ENCODE assay signal across 24 cellular contexts in the genomic region with DNA sequence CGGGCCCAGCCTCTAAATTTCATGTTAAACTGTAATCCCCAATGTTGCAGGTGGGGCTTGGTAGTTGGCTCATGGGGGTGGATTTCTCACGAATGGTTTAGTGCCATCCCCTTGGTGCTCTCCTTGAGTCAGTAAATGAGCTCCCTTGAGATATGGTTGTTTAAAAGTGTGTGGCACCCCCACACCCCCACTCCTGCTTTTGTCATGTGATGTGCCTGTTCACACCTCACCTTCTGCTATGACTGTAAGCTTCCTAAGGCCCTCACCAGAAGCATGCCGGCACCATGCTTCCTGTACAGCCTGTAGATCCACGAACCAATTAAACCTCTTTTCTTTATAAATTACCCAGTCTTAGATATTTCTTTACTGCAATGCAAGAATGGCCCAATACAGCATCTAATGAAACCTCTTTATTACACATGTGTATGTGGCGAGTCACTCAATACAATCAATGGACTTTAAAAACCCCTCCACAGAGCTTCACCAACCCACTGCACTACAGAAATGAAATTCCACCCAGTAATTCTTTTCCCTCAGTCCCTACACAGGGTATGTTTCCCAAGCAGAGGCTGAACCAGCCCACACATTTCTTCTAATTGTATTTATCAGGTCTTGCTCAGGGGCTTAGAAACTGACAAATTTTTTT. TPM values are rescaled to one million over a fixed set of nuclear protein-coding genes. Genes with fewer than 3 reads are reported as not detected.
DNase-seq lines count a peak whose midpoint lies in the region; ATAC-seq, FAIRE-seq and TF ChIP-seq lines count a peak whose summit lies in the region.
"Had no signal": no experiment of that assay in that cellular context is flagged by ENCODE, and none has a peak within 500 bp of the region (broad histone marks: within the 10 kb centered on the region; RNA-seq: fewer than 3 reads in every experiment).

No MANE protein-coding gene starts in this region.

- peaks cover 60% of the 10 kb centered on the region for H3K36me3 Mint-ChIP-seq in activated CD8-positive, alpha-beta memory T cell treated with anti-CD3 and anti-CD28 coated beads, Interleukin-2, amount 10 ng/mL, durations not matched to agents 7 days and 5 days
- peaks cover 77% of the 10 kb centered on the region for H3K36me3 Mint-ChIP-seq in activated T-helper 2 cell treated with anti-CD3 and anti-CD28 coated beads, Interferon-gamma antibody, Interleukin-2, Interleukin-4, amounts not matched to agents 10 μg/mL and 5 μg/mL and 100 μg/mL, durations not matched to agents 14 hours and 24 hours and 36 hours (ENCODE audit: low read depth)
- peaks cover 41% of the 10 kb centered on the region for H3K36me3 Mint-ChIP-seq in stimulated activated memory B cell treated with anti-CD40 and anti-IgM and Interleukin-4, amounts not matched to agents 10 μg/mL and 1 μg/mL and 100 μg/mL, for 72 hours

- H4K20me1 ChIP-seq in PC-3 (ENCODE audit: low read length): no peaks in the 10 kb centered on the region

- H3K27ac Mint-ChIP-seq in activated CD8-positive, alpha-beta memory T cell treated with anti-CD3 and anti-CD28 coated beads, Interleukin-2, amount 10 ng/mL, durations not matched to agents 7 days and 5 days: peak overlapping the region; percentile 74
- peak overlapping the region; percentile 58 for H3K27ac Mint-ChIP-seq in activated T-helper 2 cell treated with anti-CD3 and anti-CD28 coated beads, Interferon-gamma antibody, Interleukin-2, Interleukin-4, amounts not matched to agents 10 μg/mL and 5 μg/mL and 100 μg/mL, durations not matched to agents 14 hours and 24 hours and 36 hours
- H3K27ac Mint-ChIP-seq in stimulated activated memory B cell treated with anti-CD40 and anti-IgM and Interleukin-4, amounts not matched to agents 10 μg/mL and 1 μg/mL and 100 μg/mL, for 72 hours: peak overlapping the region; percentile 97

- no peaks in the 10 kb centered on the region for H3K9me3 Mint-ChIP-seq in activated CD8-positive, alpha-beta memory T cell treated with anti-CD3 and anti-CD28 coated beads, Interleukin-2, amount 10 ng/mL, durations not matched to agents 7 days and 5 days (ENCODE audit: low read depth)
- H3K9me3 Mint-ChIP-seq in activated T-helper 2 cell treated with anti-CD3 and anti-CD28 coated beads, Interferon-gamma antibody, Interleukin-2, Interleukin-4, amounts not matched to agents 10 μg/mL and 5 μg/mL and 100 μg/mL, durations not matched to agents 14 hours and 24 hours and 36 hours: no peaks in the 10 kb centered on the region
- no peaks in the 10 kb centered on the region for H3K9me3 Mint-ChIP-seq in stimulated activated memory B cell treated with anti-CD40 and anti-IgM and Interleukin-4, amounts not matched to agents 10 μg/mL and 1 μg/mL and 100 μg/mL, for 72 hours
- H3K9me3 Mint-ChIP-seq: activated T-cell treated with anti-CD3 and anti-CD28 coated beads, Interleukin-2, amount 50 U/mL, for 4 hours had no signal

- H3K36me3 ChIP-seq in PC-3 (ENCODE audit: low read depth, low read length): peaks cover 25% of the 10 kb centered on the region

- peak; percentile 59 for DNase-seq in activated CD8-positive, alpha-beta memory T cell treated with anti-CD3 and anti-CD28 coated beads, Interleukin-2, amount 10 ng/mL, durations not matched to agents 7 days and 5 days
- DNase-seq in activated CD8-positive, alpha-beta memory T cell treated with anti-CD3 and anti-CD28 coated beads for 24 hours: no peak
- no peak for DNase-seq in GM19239 (ENCODE audit: insufficient read length, low spot score)
- no peak for DNase-seq in activated T-helper 2 cell treated with anti-CD3 and anti-CD28 coated beads, Interferon-gamma antibody, Interleukin-2, Interleukin-4, amounts not matched to agents 10 μg/mL and 5 μg/mL and 100 μg/mL, durations not matched to agents 14 hours and 24 hours and 36 hours (ENCODE audit: low spot score)
- DNase-seq in GM10266 (ENCODE audit: extremely low spot score): no peak
- no peak for DNase-seq in PC-3
- no peak for DNase-seq in left cardiac atrium
- DNase-seq: activated T-cell treated with anti-CD3 and anti-CD28 coated beads, Interleukin-2, amount 50 U/mL, for 4 hours; adrenal gland; foreskin keratinocyte; KBM-7; lower lobe of right lung; NCI-H187 treated with DMSO at 0.1 percent for 48 hours; NCI-H226; NK-92 treated with Interleukin-12 subunit alpha and Interleukin-12 subunit beta, amount 100 ng/mL, for 24 hours; pancreas had no signal

- H3K4me1 ChIP-seq in PC-3 (ENCODE audit: insufficient read depth, low read length): peaks cover 5% of the 10 kb centered on the region
- H3K4me1 ChIP-seq: lower lobe of right lung had no signal

- peak; percentile 66 for FAIRE-seq in GM19239 (lab: Jason Lieb, UNC)
- FAIRE-seq: A549, islet of Langerhans, pancreas had no signal

- H3K27me3 Mint-ChIP-seq in activated CD8-positive, alpha-beta memory T cell treated with anti-CD3 and anti-CD28 coated beads, Interleukin-2, amount 10 ng/mL, durations not matched to agents 7 days and 5 days: no peaks in the 10 kb centered on the region
- H3K27me3 Mint-ChIP-seq in activated T-helper 2 cell treated with anti-CD3 and anti-CD28 coated beads, Interferon-gamma antibody, Interleukin-2, Interleukin-4, amounts not matched to agents 10 μg/mL and 5 μg/mL and 100 μg/mL, durations not matched to agents 14 hours and 24 hours and 36 hours (ENCODE audit: low read depth): no peaks in the 10 kb centered on the region
- H3K27me3 Mint-ChIP-seq in stimulated activated memory B cell treated with anti-CD40 and anti-IgM and Interleukin-4, amounts not matched to agents 10 μg/mL and 1 μg/mL and 100 μg/mL, for 72 hours: no peaks in the 10 kb centered on the region

- H3K9ac ChIP-seq in PC-3 (ENCODE audit: low read length): no peak overlapping the region

- peak; percentile 40 for ATAC-seq in activated CD8-positive, alpha-beta memory T cell treated with anti-CD3 and anti-CD28 coated beads, Interleukin-2, amount 10 ng/mL, durations not matched to agents 7 days and 5 days
- peak; percentile 32 for ATAC-seq in stimulated activated memory B cell treated with anti-CD40 and anti-IgM and Interleukin-4, amounts not matched to agents 10 μg/mL and 1 μg/mL and 100 μg/mL, for 72 hours
- ATAC-seq in PC-3 (no peak), left cardiac atrium (no peak)
- ATAC-seq: A549, foreskin keratinocyte, lower lobe of right lung, pancreas, sciatic nerve had no signal

- H3K9me2 ChIP-seq in PC-3 (replicated peaks; ENCODE audit: low read length): no peaks in the 10 kb centered on the region

- H3K9me3 ChIP-seq in PC-3 (ENCODE audit: low read length): no peaks in the 10 kb centered on the region
- H3K9me3 ChIP-seq: A549, adrenal gland, lower lobe of right lung, pancreas had no signal

- no peaks in the 10 kb centered on the region for H3F3A ChIP-seq in PC-3 (ENCODE audit: low read length, unreplicated experiment)

- no TSS peak for BruUV-seq in PC-3 (replicated peaks; lab: Mats Ljungman, UMichigan)

- POLR2A ChIA-PET in PC-3 (lab: Charles Lee; ENCODE audit: unreplicated experiment): no interaction called here

- no peak overlapping the region for H3K4me3 ChIP-seq in PC-3 (ENCODE audit: low read length)
- H3K4me3 ChIP-seq: A549, adrenal gland, hepatocyte, lower lobe of right lung, pancreas had no signal

- H3K4me2 ChIP-seq in PC-3 (ENCODE audit: low read length): no peak overlapping the region
- H3K4me2 ChIP-seq: A549, hepatocyte had no signal

- H3K4me3 Mint-ChIP-seq in activated CD8-positive, alpha-beta memory T cell treated with anti-CD3 and anti-CD28 coated beads, Interleukin-2, amount 10 ng/mL, durations not matched to agents 7 days and 5 days: no peak overlapping the region
- H3K4me3 Mint-ChIP-seq in activated T-helper 2 cell treated with anti-CD3 and anti-CD28 coated beads, Interferon-gamma antibody, Interleukin-2, Interleukin-4, amounts not matched to agents 10 μg/mL and 5 μg/mL and 100 μg/mL, durations not matched to agents 14 hours and 24 hours and 36 hours (ENCODE audit: low read depth): no peak overlapping the region
- peak overlapping the region; percentile 38 for H3K4me3 Mint-ChIP-seq in stimulated activated memory B cell treated with anti-CD40 and anti-IgM and Interleukin-4, amounts not matched to agents 10 μg/mL and 1 μg/mL and 100 μg/mL, for 72 hours
- H3K4me3 Mint-ChIP-seq: activated T-cell treated with anti-CD3 and anti-CD28 coated beads, Interleukin-2, amount 50 U/mL, for 4 hours had no signal

- intact Hi-C loops in activated T-helper 2 cell treated with anti-CD3 and anti-CD28 coated beads, Interferon-gamma antibody, Interleukin-2, Interleukin-4, amounts not matched to agents 10 μg/mL and 5 μg/mL and 100 μg/mL, durations not matched to agents 14 hours and 24 hours and 36 hours (cut with micrococcal nuclease): loop anchor here (1.0 to 5.0 kb wide), 3 partner anchors 31 to 45 kb away; no protein-coding TSS in a partner anchor
- intact Hi-C loops in PC-3 (cut with micrococcal nuclease): loop anchor here (5.0 kb wide), 1 partner anchor 45 kb away; no protein-coding TSS in a partner anchor
- intact Hi-C loops in left cardiac atrium (cut with DNase I): no loop called here

- no peaks in the 10 kb centered on the region for H3K27me3 ChIP-seq in PC-3 (ENCODE audit: low read length)
- H3K27me3 ChIP-seq: adrenal gland, foreskin keratinocyte, hepatocyte, pancreas had no signal

- H3K79me2 ChIP-seq in PC-3 (ENCODE audit: low read length): no peaks in the 10 kb centered on the region
- H3K79me2 ChIP-seq: hepatocyte had no signal

- CTCF ChIA-PET in activated CD8-positive, alpha-beta memory T cell treated with anti-CD3 and anti-CD28 coated beads, Interleukin-2, amount 10 ng/mL, durations not matched to agents 7 days and 5 days (lab: Charles Lee): interaction anchor here (1.5 to 2.0 kb wide), 2 partner anchors 60 to 72 kb away, joined by 5 to 9 read pairs; partner anchors contain the start of gene MRPL44
- CTCF ChIA-PET in PC-3 (lab: Charles Lee): no interaction called here

- H2AFZ ChIP-seq in PC-3 (ENCODE audit: low read length): no peak overlapping the region
- H2AFZ ChIP-seq: hepatocyte had no signal

- no peak overlapping the region for H3K27ac ChIP-seq in PC-3 (ENCODE audit: low read length)
- H3K27ac ChIP-seq: A549, C4-2B, epithelial cell of prostate, hepatocyte, pancreas, RWPE1 had no signal

- H3K4me1 Mint-ChIP-seq in activated CD8-positive, alpha-beta memory T cell treated with anti-CD3 and anti-CD28 coated beads, Interleukin-2, amount 10 ng/mL, durations not matched to agents 7 days and 5 days: peaks cover 31% of the 10 kb centered on the region
- peaks cover 27% of the 10 kb centered on the region for H3K4me1 Mint-ChIP-seq in activated T-helper 2 cell treated with anti-CD3 and anti-CD28 coated beads, Interferon-gamma antibody, Interleukin-2, Interleukin-4, amounts not matched to agents 10 μg/mL and 5 μg/mL and 100 μg/mL, durations not matched to agents 14 hours and 24 hours and 36 hours (ENCODE audit: low read depth)
- peaks cover 71% of the 10 kb centered on the region for H3K4me1 Mint-ChIP-seq in stimulated activated memory B cell treated with anti-CD40 and anti-IgM and Interleukin-4, amounts not matched to agents 10 μg/mL and 1 μg/mL and 100 μg/mL, for 72 hours

- TF ChIP-seq CTCF in GM10266 (IDR thresholded peaks at IDR 0.05; ENCODE audit: control insufficient read depth, insufficient read depth, low read depth, missing control alignments) (no peak), PC-3 (conservative IDR thresholded peaks at IDR 0.05; ENCODE audit: low read depth, low read length) (no peak)

RNA-seq across cellular contexts. Expression of gene WDFY1, which starts 47.3 kb away (rescaled TPM):
- 10 to 100 TPM; 29.2 to 55.0 TPM for total RNA-seq in activated CD8-positive, alpha-beta memory T cell treated with anti-CD3 and anti-CD28 coated beads, Interleukin-2, amount 10 ng/mL, durations not matched to agents 7 days and 5 days
- total RNA-seq in activated T-helper 2 cell treated with anti-CD3 and anti-CD28 coated beads, Interferon-gamma antibody, Interleukin-2, Interleukin-4, amounts not matched to agents 10 μg/mL and 5 μg/mL and 100 μg/mL, durations not matched to agents 14 hours and 24 hours and 36 hours: 22.2 and 23.3 TPM in 2 replicates
- total RNA-seq in PC-3 (2014; rRNA removed) (44.9 and 47.7 TPM in 2 replicates), left cardiac atrium (10 to 100 TPM; 14.1 to 20.5 TPM)

RNA-seq across cellular contexts. Expression of gene MRPL44, which starts 59.5 kb away (rescaled TPM):
- 10 to 100 TPM; 30.4 to 34.9 TPM for total RNA-seq in activated CD8-positive, alpha-beta memory T cell treated with anti-CD3 and anti-CD28 coated beads, Interleukin-2, amount 10 ng/mL, durations not matched to agents 7 days and 5 days
- total RNA-seq in activated T-helper 2 cell treated with anti-CD3 and anti-CD28 coated beads, Interferon-gamma antibody, Interleukin-2, Interleukin-4, amounts not matched to agents 10 μg/mL and 5 μg/mL and 100 μg/mL, durations not matched to agents 14 hours and 24 hours and 36 hours: 33.6 and 34.3 TPM in 2 replicates
- 22.4 and 24.8 TPM in 2 replicates for total RNA-seq in PC-3 (2014; rRNA removed)
- 10 to 100 TPM; 28.0 to 29.5 TPM for total RNA-seq in left cardiac atrium

Comparison
In these comparisons a context has a peak if more than half of its experiments do, and no peak if none do; other contexts are left out.
1. ATAC-seq: peak in activated CD8-positive, alpha-beta memory T cell treated with anti-CD3 and anti-CD28 coated beads, Interleukin-2, amount 10 ng/mL, durations not matched to agents 7 days and 5 days (single experiment) and stimulated activated memory B cell treated with anti-CD40 and anti-IgM and Interleukin-4, amounts not matched to agents 10 μg/mL and 1 μg/mL and 100 μg/mL, for 72 hours (single experiment); none in PC-3 (single experiment) and left cardiac atrium (0 of 2).
2. intact Hi-C loops: an anchor here in activated T-helper 2 cell treated with anti-CD3 and anti-CD28 coated beads, Interferon-gamma antibody, Interleukin-2, Interleukin-4, amounts not matched to agents 10 μg/mL and 5 μg/mL and 100 μg/mL, durations not matched to agents 14 hours and 24 hours and 36 hours (1.0 to 5.0 kb wide) and PC-3 (5.0 kb wide); none called in left cardiac atrium.
3. Peak in every context shown above with its lines, with median percentiles within 50 percentile points of each other: H3K27ac Mint-ChIP-seq.